ENCODE assay signal across 23 cellular contexts in genomic region chr19:41137056-41137455, GRCh38. TPM values are rescaled to one million over a fixed set of nuclear protein-coding genes. Genes with fewer than 3 reads are reported as not detected.
"Had no signal": no experiment of that assay in that cellular context is flagged by ENCODE, and none has a peak within 500 bp of the region (broad histone marks: within the 10 kb centered on the region; RNA-seq: fewer than 3 reads in every experiment).

No MANE protein-coding gene starts in this region.

- H3K36me3 ChIP-seq: MG63 had no signal

- H3K27me3 ChIP-seq: MG63 had no signal

- H3K4me3 ChIP-seq: MG63 had no signal

- DNase-seq: IMR-90, Karpas-422, KG1, MG63, NCI-H1092, NCI-H1105 treated with DMSO at 0.1 percent for 48 hours, NCI-H1417 treated with DMSO at 0.1 percent for 48 hours, NCI-H146, NCI-H1694 treated with DMSO at 0.1 percent for 48 hours, NCI-H1930, NCI-H2081, NCI-H2107, NCI-H2227 treated with DMSO at 0.1 percent for 48 hours, NCI-H524 treated with DMSO at 0.1 percent for 48 hours, NCI-H69, NCI-H774, Right ventricle myocardium superior, RPMI8226, SK-N-SH had no signal

- H3K9me3 ChIP-seq: MG63, SK-N-SH had no signal

- ATAC-seq: HepG2 had no signal

RNA-seq across cellular contexts. Expression of gene CYP2F1, which starts 22.8 kb away (rescaled TPM):
- total RNA-seq: HepG2, HT1080, IMR-90, NCI-H460, Right ventricle myocardium superior, SK-MEL-5 had no signal

RNA-seq across cellular contexts. Expression of gene CYP2A13, which starts 48.8 kb away (rescaled TPM):
- total RNA-seq: HepG2, HT1080, IMR-90, NCI-H460, Right ventricle myocardium superior, SK-MEL-5 had no signal

RNA-seq across cellular contexts. Expression of gene CYP2S1, which starts 56.0 kb away (rescaled TPM):
- total RNA-seq: SK-MEL-5 had no signal
